25 cellular contexts compared by ENCODE assay signal in the genomic region with DNA sequence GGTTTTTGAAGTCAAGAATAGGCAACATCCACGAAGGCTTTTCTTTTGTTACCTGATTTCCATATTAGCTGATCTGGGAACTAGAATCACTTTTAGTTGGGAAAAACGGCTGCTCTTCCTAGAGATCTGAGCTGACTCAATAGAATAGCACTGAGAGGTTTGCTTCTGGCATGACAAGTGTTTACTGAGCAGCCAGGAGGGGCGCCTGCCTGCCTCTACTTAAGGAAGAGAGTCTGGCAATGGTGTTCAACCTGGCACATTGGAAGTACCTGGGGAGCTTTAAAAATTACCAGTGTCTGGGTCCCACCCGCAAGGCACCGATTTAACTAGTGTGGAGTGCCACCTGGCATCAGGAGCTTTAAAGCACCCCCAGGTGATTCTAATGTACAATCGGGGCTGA. TPM values are rescaled to one million over a fixed set of nuclear protein-coding genes. Genes with fewer than 3 reads are reported as not detected.
DNase-seq lines count a peak whose midpoint lies in the region; ATAC-seq, FAIRE-seq and TF ChIP-seq lines count a peak whose summit lies in the region.
"Had no signal": no experiment of that assay in that cellular context is flagged by ENCODE, and none has a peak within 500 bp of the region (broad histone marks: within the 10 kb centered on the region; RNA-seq: fewer than 3 reads in every experiment).

No MANE protein-coding gene starts in this region.

- no peak overlapping the region for H3K4me3 Mint-ChIP-seq in GM23338
- H3K4me3 Mint-ChIP-seq in naive thymus-derived CD8-positive, alpha-beta T cell = no peak overlapping the region
- H3K4me3 Mint-ChIP-seq: IgD-negative memory B cell had no signal

- ATAC-seq in GM23338 = peak; percentile 52
- 0 out of 3 replicates have a peak, but pooled peaks have one; percentile 35 for ATAC-seq in K562
- no peak for ATAC-seq in naive thymus-derived CD8-positive, alpha-beta T cell
- ATAC-seq: GM12878, HCT116 had no signal

- H3K4me3 ChIP-seq in GM23338 (no peak overlapping the region), K562 (no peak overlapping the region), lower leg skin (ENCODE audit: low read depth, poor library complexity, severe bottlenecking) (no peak overlapping the region)
- H3K4me3 ChIP-seq: GM12878, MG63 had no signal

- TF ChIP-seq EP300 in K562 (IDR thresholded peaks at IDR 0.05; ENCODE audit: low read length) = no peak

- H3K9ac ChIP-seq in K562 (ENCODE audit: insufficient read depth in 1 of 2, low read depth in 2 of 2, low read length in 2 of 2) = no peak overlapping the region
- H3K9ac ChIP-seq: SK-N-SH had no signal

- no peaks in the 10 kb centered on the region for H3K9me3 Mint-ChIP-seq in GM23338
- no peaks in the 10 kb centered on the region for H3K9me3 Mint-ChIP-seq in naive thymus-derived CD8-positive, alpha-beta T cell

- no peaks in the 10 kb centered on the region for H3K36me3 Mint-ChIP-seq in GM23338 (ENCODE audit: low read depth)
- no peaks in the 10 kb centered on the region for H3K36me3 Mint-ChIP-seq in naive thymus-derived CD8-positive, alpha-beta T cell
- H3K36me3 Mint-ChIP-seq: IgD-negative memory B cell had no signal

- peak; percentile 24 to 41 for TF ChIP-seq CTCF in GM23338 (conservative IDR thresholded peaks at IDR 0.05; ENCODE audit: low read depth in 2 of 2)
- TF ChIP-seq CTCF in K562 (IDR thresholded peaks at IDR 0.05 in 2 of 3, conservative IDR thresholded peaks at IDR 0.05 in 1 of 3; ENCODE audit: insufficient read depth in 2 of 3, low read depth in 1 of 3, low read length in 3 of 3) = no peak
- TF ChIP-seq CTCF in lower leg skin (IDR thresholded peaks at IDR 0.05) = no peak

- no peak overlapping the region for H2AFZ ChIP-seq in GM23338
- no peak overlapping the region for H2AFZ ChIP-seq in K562 (ENCODE audit: low read depth, low read length)

- in situ Hi-C loops in K562 (cut with MboI) = no loop called here

- no peaks in the 10 kb centered on the region for H4K20me1 ChIP-seq in GM23338 (replicated peaks; ENCODE audit: insufficient read depth)
- H4K20me1 ChIP-seq in K562 (replicated peaks; ENCODE audit: control insufficient read depth, insufficient read depth, low read length) = 0 out of 2 replicates have a peak, but pooled peaks cover 3% of the 10 kb centered on the region

- no peak for FAIRE-seq in K562 (lab: Jason Lieb, UNC)
- FAIRE-seq: GM12878, GM19239 had no signal

- no peaks in the 10 kb centered on the region for H3K4me1 ChIP-seq in GM23338 (ENCODE audit: insufficient read depth)
- no peaks in the 10 kb centered on the region for H3K4me1 ChIP-seq in K562 (replicated peaks in 1 of 2; ENCODE audit: control insufficient read depth in 2 of 2, insufficient read depth in 2 of 2, low read length in 2 of 2)

- H3K27me3 Mint-ChIP-seq in GM23338 (ENCODE audit: insufficient read depth, low read depth, poor library complexity) = peaks cover 7% of the 10 kb centered on the region
- peaks cover 0 to 4% (median 0%) of the 10 kb centered on the region in 5 donors for H3K27me3 Mint-ChIP-seq in naive thymus-derived CD8-positive, alpha-beta T cell
- H3K27me3 Mint-ChIP-seq: IgD-negative memory B cell had no signal

- BruUV-seq in K562 (replicated peaks; lab: Mats Ljungman, UMichigan) = no TSS peak

- CTCF ChIA-PET in K562 (lab: Yijun Ruan, JAX; ENCODE audit: low intra/inter-chr PET ratio) = no interaction called here

- intact Hi-C loops in K562 (cut with micrococcal nuclease) = no loop called here
- intact Hi-C loops in lower leg skin (cut with DNase I; ENCODE audit: low total_unique reads) = no loop called here

- H3K27ac ChIP-seq in GM23338 (ENCODE audit: low read depth) (no peak overlapping the region), K562 (ENCODE audit: extremely low read depth, low read depth, low read length) (no peak overlapping the region)

- WGBS in K562 (ENCODE audit: insufficient coverage, low coverage, missing lambda C conversion rate) = 2% methylated on average over 6 of the region's 6 CpGs
- 73 to 79% methylated on average over 6 of the region's 6 CpGs for WGBS in lower leg skin, 2 donors

- no peaks in the 10 kb centered on the region for H3K9me3 ChIP-seq in K562 (replicated peaks; ENCODE audit: control insufficient read depth, insufficient read depth, low read depth, low read length)
- H3K9me3 ChIP-seq: MG63, SK-N-SH had no signal

- no peak for TF ChIP-seq POLR2A in K562 (conservative IDR thresholded peaks at IDR 0.05)
- no peak for TF ChIP-seq POLR2A in lower leg skin (IDR thresholded peaks at IDR 0.05)

- POLR2A ChIA-PET in K562 (lab: Yijun Ruan, JAX) = no interaction called here
- POLR2A ChIA-PET in naive thymus-derived CD8-positive, alpha-beta T cell (lab: Charles Lee) = no interaction called here

- H3K79me2 ChIP-seq in GM23338 (replicated peaks; ENCODE audit: insufficient read depth) (no peaks in the 10 kb centered on the region), K562 (ENCODE audit: control insufficient read depth, insufficient read depth, low read length) (no peaks in the 10 kb centered on the region)

- TF ChIP-seq RAD21 in K562 (CRISPR knock-in tag; conservative IDR thresholded peaks at IDR 0.05 in 1 of 2, IDR thresholded peaks at IDR 0.05 in 1 of 2) = no peak

- H3K4me2 ChIP-seq in GM23338 = no peak overlapping the region
- H3K4me2 ChIP-seq in K562 (ENCODE audit: insufficient read depth, low read length) = no peak overlapping the region
- H3K4me2 ChIP-seq: SK-N-SH had no signal

- no peaks in the 10 kb centered on the region; the same call in 1 of the 2 replicates for H3K9me2 ChIP-seq in GM23338 (ENCODE audit: insufficient read depth)
- H3K9me2 ChIP-seq: SK-N-SH had no signal

- no peak overlapping the region for H3K27ac Mint-ChIP-seq in GM23338
- no peak overlapping the region for H3K27ac Mint-ChIP-seq in naive thymus-derived CD8-positive, alpha-beta T cell
- H3K27ac Mint-ChIP-seq: IgD-negative memory B cell had no signal

- H3K36me3 ChIP-seq in GM23338 (ENCODE audit: insufficient read depth) (no peaks in the 10 kb centered on the region), K562 (ENCODE audit: control insufficient read depth, insufficient read depth, low read length) (no peaks in the 10 kb centered on the region)
- H3K36me3 ChIP-seq: MG63 had no signal

- no peaks in the 10 kb centered on the region for H3F3A ChIP-seq in GM23338 (replicated peaks; ENCODE audit: low read depth)

- H3K4me1 Mint-ChIP-seq in GM23338 = no peaks in the 10 kb centered on the region
- peaks cover 0 to 12% (median 0%) of the 10 kb centered on the region in 4 donors for H3K4me1 Mint-ChIP-seq in naive thymus-derived CD8-positive, alpha-beta T cell

- no peaks in the 10 kb centered on the region for H3K9me1 ChIP-seq in K562 (ENCODE audit: control insufficient read depth, insufficient read depth, low read length)

- peak; percentile 99 for DNase-seq in DMS79 (lab: John Stamatoyannopoulos, UW)
- no peak for DNase-seq in GM23338 (ENCODE audit: low spot score)
- DNase-seq in NCI-H2107 (lab: John Stamatoyannopoulos, UW) = peak; percentile 78
- no peak for DNase-seq in K562 (ENCODE audit: extremely low read depth in 1 of 4, low spot score in 3 of 4)
- DNase-seq in naive thymus-derived CD8-positive, alpha-beta T cell = no peak
- DNase-seq in lower leg skin (ENCODE audit: low spot score in 2 of 2) = no peak
- no peak for DNase-seq in activated CD4-positive, alpha-beta T cell treated with anti-CD3 and anti-CD28 coated beads, Interleukin-2, amount 50 U/mL, for 1 hour
- no peak for DNase-seq in activated gamma-delta T cell (lab: John Stamatoyannopoulos, UW)
- DNase-seq: ACHN, C1 segment of cervical spinal cord, DMS 273 treated with DMSO at 0.1 percent for 48 hours, EL, Kasumi-1, MG63, NCI-H1048, NCI-H1694 treated with DMSO at 0.1 percent for 48 hours, NCI-H446, NCI-H748 treated with DMSO at 0.1 percent for 48 hours, OCI-M1, SHP77 treated with DMSO at 0.1 percent for 48 hours, SK-N-SH had no signal

- H3K27me3 ChIP-seq in GM23338 (ENCODE audit: insufficient read depth) (no peaks in the 10 kb centered on the region), K562 (ENCODE audit: control insufficient read depth in 2 of 2, insufficient read depth in 2 of 2, low read length in 2 of 2) (peaks cover 37 to 53% of the 10 kb centered on the region in 2 experiments)
- H3K27me3 ChIP-seq: MG63 had no signal

RNA-seq across cellular contexts. Expression of a gene that starts 34.4 kb away (rescaled TPM):
- total RNA-seq in GM23338 (2014; rRNA removed; shearing (Covaris generic)) = 3.3 and 6.4 TPM in 2 replicates
- 2.4 and 2.5 TPM in 2 replicates for polyA plus RNA-seq in GM23338 (2016; fragmentation: Nextera tagmentation; extraction: Ambion mirVana)
- 1.8 TPM in 1 of 2 replicates, not detected in the other for total RNA-seq in K562 (2011; cell fraction: chromatin; rRNA removed; ENCODE audit: low replicate concordance)
- 1.1 and 2.3 TPM in 2 replicates for total RNA-seq in K562 (2011; cell fraction: nucleolus; rRNA removed)
- total RNA-seq in K562 (2011; cell fraction: nucleoplasm; rRNA removed) = 0.46 and 0.73 TPM in 2 replicates
- 0.45 and 0.54 TPM in 2 replicates for total RNA-seq in K562 (2014; rRNA removed)
- 0.16 and 0.18 TPM in 2 replicates for total RNA-seq in K562 (2014; rRNA removed; fragmentation: Illumina TruSeq; extraction: Trizol)
- 0.07 and 0.15 TPM in 2 replicates for total RNA-seq in K562 (2015; rRNA removed; fragmentation: Illumina TruSeq; extraction: Trizol)
- 0.74 and 1.2 TPM in 2 replicates for total RNA-seq in K562 (2021)
- 0.60 and 0.61 TPM in 2 replicates for polyA plus RNA-seq in K562 (2011; rRNA removed)
- 0.69 and 3.2 TPM in 2 replicates for polyA plus RNA-seq in K562 (2011; cell fraction: cytosol; rRNA removed)
- 2.0 and 5.0 TPM in 2 replicates for polyA plus RNA-seq in K562 (2011; cell fraction: nucleus; rRNA removed)
- polyA plus RNA-seq in K562 (2012) = 1.0 and 1.5 TPM in 2 replicates
- polyA plus RNA-seq in K562 (2014; fragmentation: Illumina TruSeq; extraction: Trizol) = 0.18 and 0.21 TPM in 2 replicates
- under 1 TPM; 0.03 to 0.04 TPM for polyA plus RNA-seq in K562 (2014; fragmentation: Nextera tagmentation; extraction: Ambion mirVana)
- 0.56 and 0.76 TPM in 2 replicates for polyA plus RNA-seq in K562 (2014; rRNA removed)
- 0.15 and 0.28 TPM in 2 replicates for polyA minus RNA-seq in K562 (2011; rRNA and poly(A)+ RNA removed)
- 0.55 and 1.0 TPM in 2 replicates for polyA minus RNA-seq in K562 (2011; cell fraction: cytosol; rRNA and poly(A)+ RNA removed)
- polyA minus RNA-seq in K562 (2011; cell fraction: nucleus; rRNA and poly(A)+ RNA removed) = 1.3 and 1.7 TPM in 2 replicates
- 1 to 10 TPM; 3.5 to 3.8 TPM for total RNA-seq in naive thymus-derived CD8-positive, alpha-beta T cell
- polyA plus RNA-seq in naive thymus-derived CD8-positive, alpha-beta T cell = 1 to 10 TPM in 1 of 3 donors, under 1 TPM in 2; 0.40 to 1.1 (median 0.53) TPM
- 100 to 1,000 TPM in 1 of 4 donors, 10 to 100 TPM in 3; 56.0 to 104 (median 77.1) TPM for total RNA-seq in lower leg skin

RNA-seq across cellular contexts. Expression of a gene that starts 48.1 kb away (rescaled TPM):
- 44.5 and 57.1 TPM in 2 replicates for total RNA-seq in GM23338 (2014; rRNA removed; shearing (Covaris generic))
- polyA plus RNA-seq in GM23338 (2016; fragmentation: Nextera tagmentation; extraction: Ambion mirVana) (43.0 and 49.2 TPM in 2 replicates), K562 (2011; rRNA removed) (50.5 and 55.7 TPM in 2 replicates), K562 (2014; fragmentation: Illumina TruSeq; extraction: Trizol) (49.4 and 55.5 TPM in 2 replicates), K562 (2014; fragmentation: Nextera tagmentation; extraction: Ambion mirVana) (10 to 100 TPM; 14.9 to 23.0 TPM), K562 (2014; rRNA removed) (39.5 and 46.7 TPM in 2 replicates)
- total RNA-seq in K562 (2011; cell fraction: chromatin; rRNA removed; ENCODE audit: low replicate concordance) = 63.6 and 106 TPM in 2 replicates
- 56.9 and 58.4 TPM in 2 replicates for total RNA-seq in K562 (2011; cell fraction: nucleolus; rRNA removed)
- 51.1 and 71.5 TPM in 2 replicates for total RNA-seq in K562 (2011; cell fraction: nucleoplasm; rRNA removed)
- total RNA-seq in K562 (2014; rRNA removed) (45.4 and 59.8 TPM in 2 replicates), K562 (2014; rRNA removed; fragmentation: Illumina TruSeq; extraction: Trizol) (56.5 and 59.8 TPM in 2 replicates), K562 (2015; rRNA removed; fragmentation: Illumina TruSeq; extraction: Trizol) (68.4 and 73.7 TPM in 2 replicates), K562 (2021) (35.2 and 37.9 TPM in 2 replicates), lower leg skin (10 to 100 TPM; 31.7 to 45.9 (median 38.9) TPM)
- 21.2 and 29.8 TPM in 2 replicates for polyA plus RNA-seq in K562 (2011; cell fraction: cytosol; rRNA removed)
- 58.3 and 70.1 TPM in 2 replicates for polyA plus RNA-seq in K562 (2011; cell fraction: nucleus; rRNA removed)
- polyA plus RNA-seq in K562 (2012) = 21.9 and 36.2 TPM in 2 replicates
- 71.0 and 90.5 TPM in 2 replicates for polyA minus RNA-seq in K562 (2011; rRNA and poly(A)+ RNA removed)
- 29.7 and 38.5 TPM in 2 replicates for polyA minus RNA-seq in K562 (2011; cell fraction: cytosol; rRNA and poly(A)+ RNA removed)
- 41.5 and 62.8 TPM in 2 replicates for polyA minus RNA-seq in K562 (2011; cell fraction: nucleus; rRNA and poly(A)+ RNA removed)
- total RNA-seq in naive thymus-derived CD8-positive, alpha-beta T cell = 10 to 100 TPM; 87.7 to 97.5 TPM
- 10 to 100 TPM; 23.0 to 42.8 (median 24.8) TPM for polyA plus RNA-seq in naive thymus-derived CD8-positive, alpha-beta T cell

Comparison
In these comparisons a context has a peak if more than half of its experiments do, and no peak if none do; other contexts are left out.
1. DNase-seq: peak in DMS79 (single experiment) and NCI-H2107 (single experiment); none in GM23338 (single experiment), K562 (0 of 4), naive thymus-derived CD8-positive, alpha-beta T cell (0 of 10), lower leg skin (0 of 2), activated CD4-positive, alpha-beta T cell treated with anti-CD3 and anti-CD28 coated beads, Interleukin-2, amount 50 U/mL, for 1 hour (single experiment) and activated gamma-delta T cell (single experiment).
2. ATAC-seq: peak in GM23338 (single experiment) and K562 (single experiment); none in naive thymus-derived CD8-positive, alpha-beta T cell (0 of 2).
3. CTCF ChIP-seq: peak in GM23338 (2 of 2); none in K562 (0 of 3) and lower leg skin (0 of 3).